Comparison of ENCODE assay signal across 21 cellular contexts in genomic region chr18:39453356-39453755, GRCh38.
DNase-seq lines count a peak whose midpoint lies in the region; ATAC-seq, FAIRE-seq and TF ChIP-seq lines count a peak whose summit lies in the region.
"Had no signal": no experiment of that assay in that cellular context is flagged by ENCODE, and none has a peak within 500 bp of the region (broad histone marks: within the 10 kb centered on the region; RNA-seq: fewer than 3 reads in every experiment).

No MANE protein-coding gene starts in this region.

- dilution Hi-C loops in endothelial cell of umbilical vein (cut with MboI; ENCODE audit: extremely low pct_ligation_motif_present, low sequenced_read_pairs): no loop called here

- no peaks in the 10 kb centered on the region for H3K27me3 ChIP-seq in ACC112 (ENCODE audit: insufficient read depth, low read length)
- no peaks in the 10 kb centered on the region for H3K27me3 ChIP-seq in KMS-11 (ENCODE audit: insufficient read depth, low read depth)
- no peaks in the 10 kb centered on the region for H3K27me3 ChIP-seq in endothelial cell of umbilical vein (ENCODE audit: control insufficient read depth in 2 of 2, insufficient read depth in 2 of 2, low read length in 2 of 2)
- H3K27me3 ChIP-seq in gastroesophageal sphincter: no peaks in the 10 kb centered on the region
- H3K27me3 ChIP-seq: cardiac muscle cell, heart right ventricle, right atrium auricular region, transverse colon had no signal

- CTCF ChIA-PET in endothelial cell of umbilical vein (lab: Charles Lee): interaction anchor here (1.1 to 1.7 kb wide), 3 partner anchors 11 to 70 kb away, joined by 3 to 4 read pairs (median 4); no protein-coding TSS in a partner anchor

- H3K4me1 Mint-ChIP-seq in nephron: peaks cover 24% of the 10 kb centered on the region

- H3K4me1 ChIP-seq in ACC112 (ENCODE audit: control insufficient read depth, insufficient read depth, low read length, unreplicated experiment) (peaks cover 33% of the 10 kb centered on the region), KMS-11 (ENCODE audit: low read depth, poor library complexity, severe bottlenecking) (peaks cover 8% of the 10 kb centered on the region), endothelial cell of umbilical vein (ENCODE audit: control insufficient read depth, extremely low read depth, insufficient read depth, low read length) (peaks cover 52% of the 10 kb centered on the region), gastroesophageal sphincter (peaks cover 0 to 18% (median 2%) of the 10 kb centered on the region in 3 donors)

- TF ChIP-seq CTCF in KMS-11 (conservative IDR thresholded peaks at IDR 0.05; ENCODE audit: low read depth, low read length): no peak
- no peak for TF ChIP-seq CTCF in endothelial cell of umbilical vein (IDR thresholded peaks at IDR 0.05; ENCODE audit: extremely low read depth in 1 of 2, insufficient read depth in 1 of 2, low read depth in 1 of 2, low read length in 2 of 2)
- no peak for TF ChIP-seq CTCF in nephron (IDR thresholded peaks at IDR 0.05; ENCODE audit: unreplicated experiment in 3 of 3)
- no peak for TF ChIP-seq CTCF in gastroesophageal sphincter (IDR thresholded peaks at IDR 0.05)

- H2AFZ ChIP-seq in ACC112 (ENCODE audit: low read length, unreplicated experiment) (peak overlapping the region; percentile 89), KMS-11 (ENCODE audit: low read depth) (peak overlapping the region; percentile 41; the same call in 1 of the 2 replicates), endothelial cell of umbilical vein (ENCODE audit: low read depth, low read length) (peak overlapping the region; percentile 67)

- no peak for DNase-seq in endothelial cell of umbilical vein (ENCODE audit: low read depth, low spot score)
- DNase-seq in DMS153 treated with DMSO at 0.1 percent for 48 hours (lab: John Stamatoyannopoulos, UW; ENCODE audit: unreplicated experiment): no peak
- DNase-seq: activated CD4-positive, CD25-positive, alpha-beta regulatory T cell treated with anti-CD3 and anti-CD28 coated beads, Interleukin-2, amount 50 U/mL, for 72 hours; CD4-positive, alpha-beta T cell; NCI-H1436 treated with DMSO at 0.1 percent for 48 hours; SK-N-SH; stimulated activated naive CD4-positive, alpha-beta T cell; T-helper 9 cell; transverse colon had no signal

- H3K9ac ChIP-seq in KMS-11: no peak overlapping the region
- peak overlapping the region; percentile 49 for H3K9ac ChIP-seq in endothelial cell of umbilical vein (replicated peaks; ENCODE audit: extremely low read depth, insufficient read depth, low read length)
- H3K9ac ChIP-seq: SK-N-SH had no signal

- TF ChIP-seq POLR2A in endothelial cell of umbilical vein (IDR thresholded peaks at IDR 0.05; ENCODE audit: low read depth, low read length) (no peak), gastroesophageal sphincter (IDR thresholded peaks at IDR 0.05) (no peak)

- TF ChIP-seq EP300 in gastroesophageal sphincter (IDR thresholded peaks at IDR 0.05): no peak

- intact Hi-C loops in endothelial cell of umbilical vein (cut with micrococcal nuclease): no loop called here

- H3K36me3 ChIP-seq in ACC112 (ENCODE audit: insufficient read depth, low read length) (no peaks in the 10 kb centered on the region), KMS-11 (ENCODE audit: insufficient read depth) (no peaks in the 10 kb centered on the region), endothelial cell of umbilical vein (ENCODE audit: control insufficient read depth in 2 of 2, extremely low read depth in 1 of 2, insufficient read depth in 2 of 2, low read length in 2 of 2) (no peaks in the 10 kb centered on the region), gastroesophageal sphincter (no peaks in the 10 kb centered on the region)
- H3K36me3 ChIP-seq: cardiac muscle cell, HAP-1, heart right ventricle, right atrium auricular region, transverse colon had no signal

- BruUV-seq in endothelial cell of umbilical vein (replicated peaks; lab: Mats Ljungman, UMichigan): no TSS peak

- H3K27ac ChIP-seq in ACC112 (ENCODE audit: low read depth, low read length) (peak overlapping the region; percentile 80; the same call in 1 of the 2 replicates), KMS-11 (no peak overlapping the region), endothelial cell of umbilical vein (ENCODE audit: insufficient read depth, low read depth, low read length) (peak overlapping the region; percentile 89), gastroesophageal sphincter (no peak overlapping the region)
- H3K27ac ChIP-seq: cardiac muscle cell, right atrium auricular region had no signal

- no peaks in the 10 kb centered on the region for H3K79me2 ChIP-seq in ACC112 (ENCODE audit: control insufficient read depth, insufficient read depth, low read length, unreplicated experiment)
- no peaks in the 10 kb centered on the region for H3K79me2 ChIP-seq in KMS-11 (ENCODE audit: insufficient read depth, low read depth)
- H3K79me2 ChIP-seq in endothelial cell of umbilical vein (ENCODE audit: control insufficient read depth, insufficient read depth, low read length): no peaks in the 10 kb centered on the region

- H3K4me3 Mint-ChIP-seq in nephron: no peak overlapping the region
- H3K4me3 Mint-ChIP-seq: CD4-positive, alpha-beta T cell; neural crest cell had no signal

- H3K36me3 Mint-ChIP-seq in nephron (ENCODE audit: low read depth): no peaks in the 10 kb centered on the region

- ATAC-seq in gastroesophageal sphincter (no peak), GM19455 (IDR thresholded peaks at IDR 0.05; ENCODE audit: unreplicated experiment) (no peak), HG03378 (IDR thresholded peaks at IDR 0.05; ENCODE audit: unreplicated experiment) (no peak)

- POLR2A ChIA-PET in endothelial cell of umbilical vein (lab: Charles Lee): interaction anchor here (0.7 kb wide), 1 partner anchor 960 kb away, joined by 5 read pairs; no protein-coding TSS in a partner anchor

- H3K9me3 ChIP-seq in endothelial cell of umbilical vein (replicated peaks; ENCODE audit: control insufficient read depth, insufficient read depth, low read length) (no peaks in the 10 kb centered on the region), gastroesophageal sphincter (no peaks in the 10 kb centered on the region)
- H3K9me3 ChIP-seq: HAP-1, heart right ventricle, right atrium auricular region, SK-N-SH, transverse colon had no signal

- H3K4me3 ChIP-seq in ACC112 (ENCODE audit: low read depth, low read length) (peak overlapping the region; percentile 64), KMS-11 (IDR thresholded peaks at IDR 0.05; ENCODE audit: insufficient read depth, low read depth, low read length) (no peak overlapping the region), endothelial cell of umbilical vein (replicated peaks in 1 of 3; ENCODE audit: insufficient read depth in 1 of 3, low read depth in 1 of 3, low read length in 3 of 3) (no peak overlapping the region), gastroesophageal sphincter (no peak overlapping the region)
- H3K4me3 ChIP-seq: cardiac muscle cell, HAP-1, right atrium auricular region had no signal

- no peaks in the 10 kb centered on the region for H3K9me3 Mint-ChIP-seq in nephron

- no peak for FAIRE-seq in endothelial cell of umbilical vein (lab: Jason Lieb, UNC)
- FAIRE-seq: islet of Langerhans had no signal

- H3K27me3 Mint-ChIP-seq in nephron (ENCODE audit: low read depth): no peaks in the 10 kb centered on the region
- H3K27me3 Mint-ChIP-seq: CD4-positive, alpha-beta T cell had no signal

- 57 to 63% methylated on average over 2 of the region's 2 CpGs for WGBS in gastroesophageal sphincter (ENCODE audit: low coverage in 1 of 2), 2 donors

- peak overlapping the region in 2 of 3 experiments; percentile 39 to 65 for H3K27ac Mint-ChIP-seq in nephron
- H3K27ac Mint-ChIP-seq: CD4-positive, alpha-beta T cell had no signal

- H3K4me2 ChIP-seq in KMS-11 (no peak overlapping the region), endothelial cell of umbilical vein (ENCODE audit: insufficient read depth, low read length) (peak overlapping the region; percentile 87)
- H3K4me2 ChIP-seq: SK-N-SH had no signal

- no peaks in the 10 kb centered on the region for H4K20me1 ChIP-seq in KMS-11 (ENCODE audit: insufficient read depth)
- H4K20me1 ChIP-seq in endothelial cell of umbilical vein (replicated peaks; ENCODE audit: control insufficient read depth, extremely low read depth, insufficient read depth, low read length): no peaks in the 10 kb centered on the region

- H3K9me1 ChIP-seq in endothelial cell of umbilical vein (replicated peaks; ENCODE audit: control insufficient read depth, extremely low read depth, insufficient read depth, low read length): no peaks in the 10 kb centered on the region

TF ChIP-seq in endothelial cell of umbilical vein, 7 proteins besides CTCF, POLR2A, EP300 and RAD21:
- TF ChIP-seq FOS (IDR thresholded peaks at IDR 0.05; ENCODE audit: borderline replicate concordance, insufficient read depth, low read length): no peak
- no peak for TF ChIP-seq MYC (IDR thresholded peaks at IDR 0.05; ENCODE audit: low read depth, low read length)
- TF ChIP-seq GATA2 (IDR thresholded peaks at IDR 0.05; ENCODE audit: insufficient read depth, insufficient read length, low read depth, low read length): no peak
- TF ChIP-seq JUN (IDR thresholded peaks at IDR 0.05; ENCODE audit: borderline replicate concordance, insufficient read depth, insufficient read length, low read depth): no peak

Comparison
In these comparisons a context has a peak if more than half of its experiments do, and no peak if none do; other contexts are left out.
1. H3K27ac ChIP-seq: peak in ACC112 (single experiment) and endothelial cell of umbilical vein (single experiment); none in KMS-11 (single experiment) and gastroesophageal sphincter (0 of 4).
2. Peak in every context shown above with its lines, with median percentiles within 50 percentile points of each other: H2AFZ ChIP-seq.